Comparison of ENCODE assay signal across 30 cellular contexts in the genomic region with DNA sequence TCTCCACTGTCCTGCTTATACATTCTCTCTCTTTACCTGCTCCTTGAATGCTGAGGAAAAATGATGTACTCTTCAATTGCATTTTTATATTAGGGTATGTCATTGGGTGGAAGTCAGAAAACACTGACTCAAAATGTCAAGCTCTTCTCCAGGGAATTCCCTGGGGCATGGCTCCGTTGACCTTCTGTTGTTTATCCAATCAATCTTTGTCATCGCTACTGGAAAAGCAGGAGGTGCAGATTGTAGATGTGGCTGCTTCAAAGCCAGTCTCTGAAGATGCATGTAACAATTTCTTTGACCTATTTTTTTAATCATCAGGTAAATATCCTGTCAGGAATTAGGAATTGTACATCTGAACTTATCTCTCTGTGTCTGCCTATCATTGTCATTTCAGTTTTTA.
DNase-seq lines count a peak whose midpoint lies in the region; ATAC-seq and TF ChIP-seq lines count a peak whose summit lies in the region.
"Had no signal": no experiment of that assay in that cellular context is flagged by ENCODE, and none has a peak within 500 bp of the region (broad histone marks: within the 10 kb centered on the region; RNA-seq: fewer than 3 reads in every experiment).

No MANE protein-coding gene starts in this region.

- H3K4me1 ChIP-seq in BE2C (no peaks in the 10 kb centered on the region), right lobe of liver (peaks cover 0 to 11% (median 1%) of the 10 kb centered on the region in 4 donors)
- H3K4me1 ChIP-seq: BLaER1, colonic mucosa, prostate gland had no signal

- TF ChIP-seq CTCF in BE2C (IDR thresholded peaks at IDR 0.05; ENCODE audit: low read depth, low read length) (no peak), right lobe of liver (IDR thresholded peaks at IDR 0.05) (no peak)

- DNase-seq in BE2C (peak; percentile 11), DMS153 (lab: John Stamatoyannopoulos, UW) (peak; percentile 61), RPMI7951 (ENCODE audit: low read depth) (peak; percentile 12), right lobe of liver (peak in 1 of 3 donors; percentile 26), COLO668 (lab: John Stamatoyannopoulos, UW; ENCODE audit: unreplicated experiment) (no peak)
- DNase-seq: activated CD4-positive, alpha-beta T cell treated with anti-CD3 and anti-CD28 coated beads, Interleukin-2, amount 50 U/mL, for 4 hours; activated CD8-positive, alpha-beta memory T cell treated with anti-CD3 and anti-CD28 coated beads, Interleukin-2, amount 10 ng/mL, durations not matched to agents 7 days and 5 days; activated naive CD4-positive, alpha-beta T cell; activated naive CD8-positive, alpha-beta T cell treated with anti-CD3 and anti-CD28 coated beads, Interleukin-2, amount 50 U/mL, for 24 hours; activated T-cell treated with anti-CD3 and anti-CD28 coated beads, Interleukin-2, amount 50 U/mL, for 72 hours; colonic mucosa; effector CD8-positive, alpha-beta T cell; islet precursor cell; lower lobe of right lung; naive thymus-derived CD8-positive, alpha-beta T cell; NCI-H1048; NCI-H2081 treated with DMSO at 0.1 percent for 48 hours; NCI-H446 treated with DMSO at 0.1 percent for 48 hours; nucleus accumbens; PC-3; stimulated activated CD4-positive, alpha-beta T cell treated with anti-CD3 and anti-CD28 coated beads, Interleukin-4, amount 100 ng/mL, for 1 hour; thyroid gland had no signal

- no peaks in the 10 kb centered on the region for H3K36me3 ChIP-seq in BE2C
- H3K36me3 ChIP-seq in right lobe of liver = no peaks in the 10 kb centered on the region
- H3K36me3 ChIP-seq: BLaER1, cardiac muscle cell, colonic mucosa, lower lobe of right lung, prostate gland, thyroid gland had no signal

- H3K27me3 ChIP-seq in BE2C = no peaks in the 10 kb centered on the region
- no peaks in the 10 kb centered on the region for H3K27me3 ChIP-seq in right lobe of liver
- H3K27me3 ChIP-seq: BLaER1, cardiac muscle cell, colonic mucosa, thyroid gland had no signal

- TF ChIP-seq POLR2A in right lobe of liver (IDR thresholded peaks at IDR 0.05) (no peak), GM18505 (IDR thresholded peaks at IDR 0.05; ENCODE audit: borderline replicate concordance, extremely low read depth, insufficient read depth, insufficient read length) (no peak)

- WGBS in right lobe of liver (ENCODE audit: insufficient coverage, low coverage, low lambda C conversion rate, missing lambda C conversion rate) = 17% methylated on average over 2 of the region's 2 CpGs

- peak; percentile 50 to 81 (median 60) for ATAC-seq in right lobe of liver
- ATAC-seq in GM19395 (IDR thresholded peaks at IDR 0.05; ENCODE audit: unreplicated experiment) = no peak
- ATAC-seq in GM18505 (IDR thresholded peaks at IDR 0.05; ENCODE audit: unreplicated experiment) = no peak
- ATAC-seq: activated CD4-positive, CD25-positive, alpha-beta regulatory T cell treated with anti-CD3 and anti-CD28 coated beads, Interleukin-2, amount 50 U/mL, for 24 hours; activated CD8-positive, alpha-beta memory T cell treated with anti-CD3 and anti-CD28 coated beads, Interleukin-2, amount 10 ng/mL, durations not matched to agents 7 days and 5 days; activated naive CD8-positive, alpha-beta T cell treated with anti-CD3 and anti-CD28 coated beads, Interleukin-2, amount 50 U/mL, for 24 hours; activated T-cell treated with anti-CD3 and anti-CD28 coated beads, Interleukin-2, amount 50 U/mL, for 72 hours; lower lobe of right lung; naive thymus-derived CD8-positive, alpha-beta T cell; PC-3; sciatic nerve; SK-N-SH treated with all-trans-retinoic acid at 6 μM for 48 hours had no signal

- no peak overlapping the region for H3K27ac ChIP-seq in right lobe of liver
- H3K27ac ChIP-seq: BLaER1, cardiac muscle cell, colonic mucosa, lower lobe of right lung, prostate gland, thyroid gland had no signal

- H3K4me3 ChIP-seq in BE2C (ENCODE audit: low read depth, low read length) (no peak overlapping the region), right lobe of liver (no peak overlapping the region)
- H3K4me3 ChIP-seq: BLaER1, cardiac muscle cell, colonic mucosa, lower lobe of right lung, prostate gland, thyroid gland had no signal

- H3K9me3 ChIP-seq in BE2C (no peaks in the 10 kb centered on the region), right lobe of liver (no peaks in the 10 kb centered on the region)
- H3K9me3 ChIP-seq: BLaER1, colonic mucosa, lower lobe of right lung, prostate gland, thyroid gland had no signal

- intact Hi-C loops in right lobe of liver (cut with DNase I) = no loop called here

Comparison
In these comparisons a context has a peak if more than half of its experiments do, and no peak if none do; other contexts are left out.
1. ATAC-seq: peak in right lobe of liver (4 of 4); none in GM19395 (single experiment) and GM18505 (single experiment).